1 cellular context compared by ENCODE assay signal in the genomic region with DNA sequence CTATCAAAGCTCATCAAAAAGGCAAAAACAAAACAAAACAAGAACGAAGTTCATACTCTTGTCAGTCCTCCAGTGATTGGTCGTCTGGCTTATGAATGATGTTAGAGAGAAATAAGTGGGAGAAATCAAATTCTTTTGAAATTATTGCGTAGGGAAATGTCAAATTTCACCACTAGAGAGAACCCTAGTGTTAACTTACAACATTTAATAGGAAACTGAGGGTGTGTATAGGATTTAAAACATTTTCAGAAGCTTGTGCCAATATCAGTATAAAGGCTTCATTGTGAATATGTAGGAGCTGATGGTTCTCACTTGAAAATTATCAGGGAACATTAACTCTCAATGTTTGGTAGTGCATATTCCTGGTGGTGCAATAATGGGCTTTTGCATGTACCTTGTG.
TF ChIP-seq lines count a peak whose summit lies in the region.

No MANE protein-coding gene starts in this region.

TF ChIP-seq in HCT116, 20 proteins besides CTCF, POLR2A, EP300 and RAD21 (continued from another document):
- TF ChIP-seq, protein P1, sequence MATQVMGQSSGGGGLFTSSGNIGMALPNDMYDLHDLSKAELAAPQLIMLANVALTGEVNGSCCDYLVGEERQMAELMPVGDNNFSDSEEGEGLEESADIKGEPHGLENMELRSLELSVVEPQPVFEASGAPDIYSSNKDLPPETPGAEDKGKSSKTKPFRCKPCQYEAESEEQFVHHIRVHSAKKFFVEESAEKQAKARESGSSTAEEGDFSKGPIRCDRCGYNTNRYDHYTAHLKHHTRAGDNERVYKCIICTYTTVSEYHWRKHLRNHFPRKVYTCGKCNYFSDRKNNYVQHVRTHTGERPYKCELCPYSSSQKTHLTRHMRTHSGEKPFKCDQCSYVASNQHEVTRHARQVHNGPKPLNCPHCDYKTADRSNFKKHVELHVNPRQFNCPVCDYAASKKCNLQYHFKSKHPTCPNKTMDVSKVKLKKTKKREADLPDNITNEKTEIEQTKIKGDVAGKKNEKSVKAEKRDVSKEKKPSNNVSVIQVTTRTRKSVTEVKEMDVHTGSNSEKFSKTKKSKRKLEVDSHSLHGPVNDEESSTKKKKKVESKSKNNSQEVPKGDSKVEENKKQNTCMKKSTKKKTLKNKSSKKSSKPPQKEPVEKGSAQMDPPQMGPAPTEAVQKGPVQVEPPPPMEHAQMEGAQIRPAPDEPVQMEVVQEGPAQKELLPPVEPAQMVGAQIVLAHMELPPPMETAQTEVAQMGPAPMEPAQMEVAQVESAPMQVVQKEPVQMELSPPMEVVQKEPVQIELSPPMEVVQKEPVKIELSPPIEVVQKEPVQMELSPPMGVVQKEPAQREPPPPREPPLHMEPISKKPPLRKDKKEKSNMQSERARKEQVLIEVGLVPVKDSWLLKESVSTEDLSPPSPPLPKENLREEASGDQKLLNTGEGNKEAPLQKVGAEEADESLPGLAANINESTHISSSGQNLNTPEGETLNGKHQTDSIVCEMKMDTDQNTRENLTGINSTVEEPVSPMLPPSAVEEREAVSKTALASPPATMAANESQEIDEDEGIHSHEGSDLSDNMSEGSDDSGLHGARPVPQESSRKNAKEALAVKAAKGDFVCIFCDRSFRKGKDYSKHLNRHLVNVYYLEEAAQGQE (IDR thresholded peaks at IDR 0.05; ENCODE audit: low read depth): no peak
